ENCODE assay signal across 10 cellular contexts in the genomic region with DNA sequence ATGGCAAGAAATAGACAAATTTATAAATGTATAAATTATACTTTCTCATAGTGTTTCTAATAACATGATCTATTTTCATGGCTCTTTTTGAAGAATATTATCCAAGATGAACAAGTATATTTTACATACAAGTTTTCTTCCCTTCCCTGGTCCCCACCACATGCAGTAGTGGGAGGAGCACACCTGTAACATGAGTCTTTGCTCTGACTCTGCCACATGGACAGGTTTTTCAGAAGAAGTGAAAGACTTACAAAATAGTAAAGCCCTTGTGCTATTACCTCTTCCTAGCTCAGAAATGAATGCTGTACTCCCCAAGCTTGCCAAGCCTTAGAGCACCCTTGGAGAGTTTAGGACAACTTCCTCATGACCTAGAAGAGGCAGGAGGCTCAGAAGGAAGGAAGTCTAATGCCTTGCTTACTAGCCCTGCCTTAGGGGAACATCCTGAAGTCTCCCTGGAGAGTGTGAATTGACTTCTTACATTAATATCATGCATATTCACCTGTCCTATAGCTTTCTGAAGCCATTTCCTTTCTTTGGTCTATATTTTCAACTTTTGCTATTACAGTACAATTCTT. TPM values are rescaled to one million over a fixed set of nuclear protein-coding genes. Genes with fewer than 3 reads are reported as not detected.
DNase-seq lines count a peak whose midpoint lies in the region; ATAC-seq and TF ChIP-seq lines count a peak whose summit lies in the region.
"Had no signal": no experiment of that assay in that cellular context is flagged by ENCODE, and none has a peak within 500 bp of the region (broad histone marks: within the 10 kb centered on the region; RNA-seq: fewer than 3 reads in every experiment).

No MANE protein-coding gene starts in this region.

- no peaks in the 10 kb centered on the region for H4K20me1 ChIP-seq in SK-N-SH (ENCODE audit: insufficient read depth)

- H3K79me2 ChIP-seq in SK-N-SH (ENCODE audit: insufficient read depth), result no peaks in the 10 kb centered on the region

- POLR2A ChIA-PET in SK-N-SH (lab: Yijun Ruan, JAX), result interaction anchor here (0.6 kb wide), 1 partner anchor 70 kb away, joined by 3 read pairs; no protein-coding TSS in a partner anchor

- TF ChIP-seq EP300 in SK-N-SH (IDR thresholded peaks at IDR 0.05; ENCODE audit: borderline replicate concordance in 1 of 2, low read depth in 1 of 2, low read length in 1 of 2) (no peak), ovary (IDR thresholded peaks at IDR 0.05) (no peak), suprapubic skin (IDR thresholded peaks at IDR 0.05) (no peak)

- no peaks in the 10 kb centered on the region for H3K9me3 Mint-ChIP-seq in stimulated activated memory B cell treated with anti-CD40 and anti-IgM and Interleukin-4, amounts not matched to agents 10 μg/mL and 1 μg/mL and 100 μg/mL, for 72 hours
- H3K9me3 Mint-ChIP-seq: activated naive CD4-positive, alpha-beta T cell treated with anti-CD3 and anti-CD28 coated beads, Interleukin-2, amount 10 ng/mL, durations not matched to agents 7 days and 5 days had no signal

- ATAC-seq in SK-N-SH treated with all-trans-retinoic acid at 6 μM for 48 hours, result no peak
- ATAC-seq in stimulated activated memory B cell treated with anti-CD40 and anti-IgM and Interleukin-4, amounts not matched to agents 10 μg/mL and 1 μg/mL and 100 μg/mL, for 72 hours, result no peak
- ATAC-seq: sciatic nerve had no signal

- no peaks in the 10 kb centered on the region for H3K27me3 ChIP-seq in SK-N-SH (ENCODE audit: insufficient read depth)
- no peaks in the 10 kb centered on the region for H3K27me3 ChIP-seq in SJSA1 (replicated peaks)
- no peaks in the 10 kb centered on the region for H3K27me3 ChIP-seq in ovary
- no peaks in the 10 kb centered on the region for H3K27me3 ChIP-seq in suprapubic skin

- H3K27ac Mint-ChIP-seq in stimulated activated memory B cell treated with anti-CD40 and anti-IgM and Interleukin-4, amounts not matched to agents 10 μg/mL and 1 μg/mL and 100 μg/mL, for 72 hours, result peak overlapping the region; percentile 26
- H3K27ac Mint-ChIP-seq: activated naive CD4-positive, alpha-beta T cell treated with anti-CD3 and anti-CD28 coated beads, Interleukin-2, amount 10 ng/mL, durations not matched to agents 7 days and 5 days had no signal

- intact Hi-C loops in ovary (cut with DNase I), result no loop called here

- no peaks in the 10 kb centered on the region for H3K9me2 ChIP-seq in SK-N-SH

- no peaks in the 10 kb centered on the region for H3K27me3 Mint-ChIP-seq in stimulated activated memory B cell treated with anti-CD40 and anti-IgM and Interleukin-4, amounts not matched to agents 10 μg/mL and 1 μg/mL and 100 μg/mL, for 72 hours
- H3K27me3 Mint-ChIP-seq: activated naive CD4-positive, alpha-beta T cell treated with anti-CD3 and anti-CD28 coated beads, Interleukin-2, amount 10 ng/mL, durations not matched to agents 7 days and 5 days had no signal

- no peak overlapping the region for H3K4me3 ChIP-seq in SK-N-SH (ENCODE audit: low read depth in 2 of 2, low read length in 1 of 2)
- no peak overlapping the region for H3K4me3 ChIP-seq in SJSA1
- H3K4me3 ChIP-seq in fibroblast of the aortic adventitia (ENCODE audit: low read depth, low read length), result peak overlapping the region; percentile 39
- H3K4me3 ChIP-seq in ovary, result no peak overlapping the region
- H3K4me3 ChIP-seq in suprapubic skin, result no peak overlapping the region

- no peaks in the 10 kb centered on the region for H3K9me3 ChIP-seq in SK-N-SH
- no peaks in the 10 kb centered on the region for H3K9me3 ChIP-seq in SJSA1 (replicated peaks)
- no peaks in the 10 kb centered on the region for H3K9me3 ChIP-seq in ovary
- H3K9me3 ChIP-seq in suprapubic skin, result no peaks in the 10 kb centered on the region

- CTCF ChIA-PET in SK-N-SH (lab: Yijun Ruan, JAX), result interaction anchor here (1.1 kb wide), 1 partner anchor 369 kb away, joined by 3 read pairs; the partner anchor contains the start of gene FAM136A

- peak overlapping the region; percentile 68; the same call in 1 of the 2 replicates for H2AFZ ChIP-seq in SK-N-SH (ENCODE audit: low read depth)

- H3K4me3 Mint-ChIP-seq in stimulated activated memory B cell treated with anti-CD40 and anti-IgM and Interleukin-4, amounts not matched to agents 10 μg/mL and 1 μg/mL and 100 μg/mL, for 72 hours, result no peak overlapping the region
- H3K4me3 Mint-ChIP-seq: activated naive CD4-positive, alpha-beta T cell treated with anti-CD3 and anti-CD28 coated beads, Interleukin-2, amount 10 ng/mL, durations not matched to agents 7 days and 5 days had no signal

- H3K4me1 Mint-ChIP-seq in stimulated activated memory B cell treated with anti-CD40 and anti-IgM and Interleukin-4, amounts not matched to agents 10 μg/mL and 1 μg/mL and 100 μg/mL, for 72 hours, result peaks cover 22% of the 10 kb centered on the region

- no peak for TF ChIP-seq CTCF in SK-N-SH (IDR thresholded peaks at IDR 0.05)
- TF ChIP-seq CTCF in fibroblast of the aortic adventitia (IDR thresholded peaks at IDR 0.05; ENCODE audit: insufficient read depth, low read length), result no peak
- TF ChIP-seq CTCF in ovary (IDR thresholded peaks at IDR 0.05), result no peak
- no peak for TF ChIP-seq CTCF in suprapubic skin (IDR thresholded peaks at IDR 0.05)

- no peak for TF ChIP-seq RAD21 in SK-N-SH (IDR thresholded peaks at IDR 0.05; ENCODE audit: low read length)

- H3K4me1 ChIP-seq in SK-N-SH (ENCODE audit: control insufficient read depth in 1 of 2, insufficient read depth in 2 of 2, low read depth in 1 of 2, low read length in 1 of 2) (peaks cover 0 to 5% of the 10 kb centered on the region in 2 experiments; a peak in 1 of 4 replicates), SJSA1 (replicated peaks) (peaks cover 24% of the 10 kb centered on the region), ovary (ENCODE audit: insufficient read depth) (no peaks in the 10 kb centered on the region), suprapubic skin (peaks cover 5% of the 10 kb centered on the region)

- H3K27ac ChIP-seq in SK-N-SH (ENCODE audit: low read depth in 2 of 2, low read length in 1 of 2) (peak overlapping the region in 1 of 2 experiments; percentile 73; a peak in 2 of 4 replicates), SJSA1 (peak overlapping the region; percentile 72), ovary (no peak overlapping the region), suprapubic skin (no peak overlapping the region)

- H3K36me3 Mint-ChIP-seq in stimulated activated memory B cell treated with anti-CD40 and anti-IgM and Interleukin-4, amounts not matched to agents 10 μg/mL and 1 μg/mL and 100 μg/mL, for 72 hours, result peaks cover 40% of the 10 kb centered on the region

- TF ChIP-seq POLR2A in ovary (IDR thresholded peaks at IDR 0.05) (no peak), suprapubic skin (IDR thresholded peaks at IDR 0.05) (no peak)

- peaks cover 12% of the 10 kb centered on the region for H3F3A ChIP-seq in SK-N-SH (replicated peaks; ENCODE audit: insufficient read depth)

- peaks cover 10 to 13% of the 10 kb centered on the region in 2 experiments for H3K36me3 ChIP-seq in SK-N-SH (replicated peaks in 1 of 2; ENCODE audit: control insufficient read depth in 1 of 2, insufficient read depth in 2 of 2, low read length in 1 of 2)
- H3K36me3 ChIP-seq in SJSA1, result peaks cover 24% of the 10 kb centered on the region
- H3K36me3 ChIP-seq in ovary, result no peaks in the 10 kb centered on the region
- H3K36me3 ChIP-seq in suprapubic skin, result peaks cover 32% of the 10 kb centered on the region

- DNase-seq in SK-N-SH (no peak), SJSA1 (ENCODE audit: low read depth in 1 of 2, low spot score in 2 of 2) (no peak), fibroblast of the aortic adventitia (ENCODE audit: low read depth) (no peak), ovary (no peak), suprapubic skin (ENCODE audit: low spot score in 2 of 2) (no peak)
- DNase-seq in stimulated activated CD4-positive, alpha-beta T cell treated with anti-CD3 and anti-CD28 coated beads, Interleukin-2, amount 100 ng/mL, for 24 hours, result no peak
- DNase-seq: activated naive CD4-positive, alpha-beta T cell treated with anti-CD3 and anti-CD28 coated beads, Interleukin-2, amount 10 ng/mL, durations not matched to agents 7 days and 5 days had no signal

- peak overlapping the region; percentile 60; the same call in 1 of the 2 replicates for H3K9ac ChIP-seq in SK-N-SH

- 0 out of 2 replicates have a peak overlapping the region, but pooled peaks have one; percentile 32 for H3K4me2 ChIP-seq in SK-N-SH

TF ChIP-seq in SK-N-SH, 30 proteins besides CTCF, POLR2A, EP300 and RAD21 (continues in another document):
- TF ChIP-seq FOXM1 (IDR thresholded peaks at IDR 0.05; ENCODE audit: low read depth), result no peak
- no peak for TF ChIP-seq JUND (IDR thresholded peaks at IDR 0.05)
- TF ChIP-seq SMC3 (IDR thresholded peaks at IDR 0.05; ENCODE audit: low read depth, low read length), result no peak
- no peak for TF ChIP-seq GABPA (IDR thresholded peaks at IDR 0.05; ENCODE audit: low read depth)

TF ChIP-seq in SK-N-SH treated with all-trans-retinoic acid at 6 μM for 48 hours, 23 proteins besides CTCF, POLR2A, EP300 and RAD21:
- no peak for TF ChIP-seq PPARA (CRISPR knock-in tag; IDR thresholded peaks at IDR 0.05; ENCODE audit: borderline replicate concordance)
TF ChIP-seq in SK-N-SH treated with all-trans-retinoic acid at 6 μM for 48 hours: peak in this region for 0.

RNA-seq across cellular contexts. Expression of gene MXD1, which starts 18.4 kb away (rescaled TPM):
- polyA plus RNA-seq in SK-N-SH (2012; rRNA removed) (2.3 and 2.8 TPM in 2 replicates), ovary (1 to 10 TPM; 3.4 to 6.3 TPM)
- polyA plus RNA-seq in SK-N-SH (2012; cell fraction: cytosol; rRNA removed), result 2.5 and 3.3 TPM in 2 replicates
- 5.7 and 6.6 TPM in 2 replicates for polyA plus RNA-seq in SK-N-SH (2012; cell fraction: nucleus; rRNA removed)
- 3.1 and 4.0 TPM in 2 replicates for total RNA-seq in SJSA1 (2014; rRNA removed; shearing (Covaris generic))
- total RNA-seq in fibroblast of the aortic adventitia (ENCODE audit: low replicate concordance) (4.0 and 13.1 TPM in 2 replicates), ovary (10 to 100 TPM in 4 of 7 donors, 1 to 10 TPM in 3; 5.6 to 13.7 (median 10.1) TPM), suprapubic skin (10 to 100 TPM; 12.5 to 18.6 (median 15.7) TPM)

RNA-seq across cellular contexts. Expression of gene ASPRV1, which starts 28.1 kb away (rescaled TPM):
- 0.20 and 0.23 TPM in 2 replicates for polyA plus RNA-seq in SK-N-SH (2012; rRNA removed)
- polyA plus RNA-seq in SK-N-SH (2012; cell fraction: cytosol; rRNA removed), result 0.10 and 0.21 TPM in 2 replicates
- polyA plus RNA-seq in SK-N-SH (2012; cell fraction: nucleus; rRNA removed), result 0.36 and 0.64 TPM in 2 replicates
- 0.08 TPM in 1 of 2 replicates, not detected in the other for total RNA-seq in SJSA1 (2014; rRNA removed; shearing (Covaris generic))
- 0.54 TPM in 1 of 2 replicates, not detected in the other for total RNA-seq in fibroblast of the aortic adventitia (ENCODE audit: low replicate concordance)
- 1 to 10 TPM; 2.1 to 5.5 (median 4.4) TPM for total RNA-seq in ovary
- 1 to 10 TPM; 1.1 to 4.5 TPM for polyA plus RNA-seq in ovary
- 100 to 1,000 TPM in 3 of 4 donors, 10 to 100 TPM in 1; 45.3 to 805 (median 558) TPM for total RNA-seq in suprapubic skin

RNA-seq across cellular contexts. Expression of gene SNRNP27, which starts 39.6 kb away (rescaled TPM):
- polyA plus RNA-seq in SK-N-SH (2012; rRNA removed), result 50.9 and 68.4 TPM in 2 replicates
- 79.9 and 102 TPM in 2 replicates for polyA plus RNA-seq in SK-N-SH (2012; cell fraction: cytosol; rRNA removed)
- 37.1 and 43.5 TPM in 2 replicates for polyA plus RNA-seq in SK-N-SH (2012; cell fraction: nucleus; rRNA removed)
- 130 and 195 TPM in 2 replicates for total RNA-seq in SJSA1 (2014; rRNA removed; shearing (Covaris generic))
- 49.4 and 53.6 TPM in 2 replicates for total RNA-seq in fibroblast of the aortic adventitia (ENCODE audit: low replicate concordance)
- total RNA-seq in ovary, result 10 to 100 TPM; 31.6 to 69.0 (median 37.0) TPM
- 10 to 100 TPM; 40.7 to 44.2 TPM for polyA plus RNA-seq in ovary
- total RNA-seq in suprapubic skin, result 10 to 100 TPM; 54.4 to 84.4 (median 64.4) TPM

Comparison
In these comparisons a context has a peak if more than half of its experiments do, and no peak if none do; other contexts are left out.
1. RNA of gene ASPRV1, which starts 28.1 kb away (total RNA-seq): 45.3 to 805 TPM in suprapubic skin; 2.1 to 5.5 TPM in ovary, 0.54 TPM in fibroblast of the aortic adventitia and 0.08 TPM in SJSA1; every median in the first group is over 4 times any median in the second.